Comparison of ENCODE assay signal across 25 cellular contexts in the genomic region with DNA sequence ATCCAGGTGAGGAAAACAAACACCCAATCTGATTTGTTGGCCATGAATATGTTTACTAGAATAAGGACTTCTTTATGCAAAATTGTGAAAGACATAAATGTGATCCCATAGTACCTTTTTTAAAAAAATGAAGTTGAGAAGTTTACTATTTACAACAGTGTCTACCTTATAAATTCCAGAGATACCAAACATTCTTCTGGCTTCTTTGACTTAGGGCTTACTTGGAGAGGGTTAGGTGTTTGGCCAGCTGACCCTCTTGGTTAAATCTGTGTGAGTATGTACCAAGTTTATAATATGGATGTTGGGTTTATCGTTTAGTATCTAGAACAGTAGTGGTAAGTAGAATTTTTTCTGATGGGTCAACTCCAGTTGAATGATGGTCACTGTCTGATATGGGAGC.
DNase-seq lines count a peak whose midpoint lies in the region; ATAC-seq and TF ChIP-seq lines count a peak whose summit lies in the region.
"Had no signal": no experiment of that assay in that cellular context is flagged by ENCODE, and none has a peak within 500 bp of the region (broad histone marks: within the 10 kb centered on the region; RNA-seq: fewer than 3 reads in every experiment).

No MANE protein-coding gene starts in this region.

- no peaks in the 10 kb centered on the region for H3K36me3 ChIP-seq in GM23338 (ENCODE audit: insufficient read depth)
- H3K36me3 ChIP-seq in left lung: peaks cover 0 to 97% of the 10 kb centered on the region in 2 donors
- H3K36me3 ChIP-seq: MG63 had no signal

- no peaks in the 10 kb centered on the region for H3K79me2 ChIP-seq in GM23338 (replicated peaks; ENCODE audit: insufficient read depth)

- POLR2A ChIA-PET in CD4-positive, alpha-beta T cell (lab: Charles Lee): no interaction called here

- H3K4me3 ChIP-seq in GM23338 (no peak overlapping the region), left lung (no peak overlapping the region)
- H3K4me3 ChIP-seq: BLaER1, MG63 had no signal

- H3K4me2 ChIP-seq in GM23338: no peak overlapping the region
- H3K4me2 ChIP-seq: BLaER1 had no signal

- CTCF ChIA-PET in CD4-positive, alpha-beta T cell (lab: Charles Lee): interaction anchor here (1.5 kb wide), 1 partner anchor 20 kb away, joined by 5 read pairs; no protein-coding TSS in a partner anchor

- H3K27ac ChIP-seq in CD4-positive, alpha-beta T cell (ENCODE audit: low read depth, low read length): no peak overlapping the region
- no peak overlapping the region for H3K27ac ChIP-seq in GM23338 (ENCODE audit: low read depth)
- H3K27ac ChIP-seq in left lung: no peak overlapping the region
- H3K27ac ChIP-seq: BLaER1 had no signal

- ATAC-seq in CD4-positive, alpha-beta T cell (ENCODE audit: poor library complexity): no peak
- ATAC-seq in GM23338 (peak; percentile 60; the same call in 2 of the 3 replicates), T-helper 17 cell (no peak), left lung (peak; percentile 63), GM18867 (IDR thresholded peaks at IDR 0.05; ENCODE audit: unreplicated experiment) (no peak)
- ATAC-seq: HepG2 had no signal

- H3K9me3 ChIP-seq in CD4-positive, alpha-beta T cell (ENCODE audit: control insufficient read depth, low read length): no peaks in the 10 kb centered on the region
- H3K9me3 ChIP-seq in T-helper 17 cell (ENCODE audit: control insufficient read depth, low read length, poor library complexity, severe bottlenecking) (no peaks in the 10 kb centered on the region), left lung (no peaks in the 10 kb centered on the region)
- H3K9me3 ChIP-seq: BLaER1, MG63 had no signal

- H3K27me3 Mint-ChIP-seq in CD4-positive, alpha-beta T cell: no peaks in the 10 kb centered on the region
- H3K27me3 Mint-ChIP-seq in GM23338 (ENCODE audit: insufficient read depth, low read depth, poor library complexity) (no peaks in the 10 kb centered on the region), T-helper 17 cell (no peaks in the 10 kb centered on the region)
- H3K27me3 Mint-ChIP-seq: CD8-positive, alpha-beta memory T cell had no signal

- H3K4me1 ChIP-seq in GM23338 (ENCODE audit: insufficient read depth) (peaks cover 3% of the 10 kb centered on the region; the same call in 1 of the 2 replicates), left lung (no peaks in the 10 kb centered on the region)
- H3K4me1 ChIP-seq: BLaER1 had no signal

- H3K4me1 Mint-ChIP-seq in CD4-positive, alpha-beta T cell (ENCODE audit: low read depth): no peaks in the 10 kb centered on the region
- H3K4me1 Mint-ChIP-seq in GM23338: peaks cover 6% of the 10 kb centered on the region; the same call in 2 of the 3 replicates
- H3K4me1 Mint-ChIP-seq in T-helper 17 cell: no peaks in the 10 kb centered on the region
- H3K4me1 Mint-ChIP-seq: CD8-positive, alpha-beta memory T cell had no signal

- no peak for TF ChIP-seq CTCF in CD4-positive, alpha-beta T cell (IDR thresholded peaks at IDR 0.05)
- no peak for TF ChIP-seq CTCF in GM23338 (conservative IDR thresholded peaks at IDR 0.05; ENCODE audit: low read depth in 2 of 2)
- no peak for TF ChIP-seq CTCF in left lung (IDR thresholded peaks at IDR 0.05)

- intact Hi-C loops in CD4-positive, alpha-beta T cell (cut with DNase I, micrococcal nuclease): no loop called here
- intact Hi-C loops in left lung (cut with DNase I): no loop called here

- no peaks in the 10 kb centered on the region for H3K27me3 ChIP-seq in CD4-positive, alpha-beta T cell (ENCODE audit: control insufficient read depth, insufficient read depth, low read length)
- H3K27me3 ChIP-seq in GM23338 (ENCODE audit: insufficient read depth) (no peaks in the 10 kb centered on the region), left lung (no peaks in the 10 kb centered on the region)
- H3K27me3 ChIP-seq: BLaER1, MG63 had no signal

- H4K20me1 ChIP-seq in GM23338 (replicated peaks; ENCODE audit: insufficient read depth): no peaks in the 10 kb centered on the region
- H4K20me1 ChIP-seq: BLaER1 had no signal

- DNase-seq in CD4-positive, alpha-beta T cell: no peak
- DNase-seq in GM23338 (ENCODE audit: low spot score) (peak; percentile 47), T-helper 17 cell (no peak), left lung (no peak), DMS153 treated with DMSO at 0.1 percent for 48 hours (lab: John Stamatoyannopoulos, UW; ENCODE audit: unreplicated experiment) (no peak), inferior parietal cortex (ENCODE audit: extremely low spot score) (no peak), HT-29 (ENCODE audit: low spot score) (no peak)
- DNase-seq: Calu3; CD8-positive, alpha-beta memory T cell; DMS153; H7; KBM-7; MG63; NCI-H1105 treated with DMSO at 0.1 percent for 48 hours; NCI-H146; NCI-H1930; NCI-H2107; NCI-H446; NCI-H524 treated with DMSO at 0.1 percent for 48 hours; NCI-H774; RPMI8226; SHP77 had no signal

- H2AFZ ChIP-seq in GM23338: no peak overlapping the region

- H3F3A ChIP-seq in GM23338 (replicated peaks; ENCODE audit: low read depth): no peaks in the 10 kb centered on the region

- H3K27ac Mint-ChIP-seq in CD4-positive, alpha-beta T cell: peak overlapping the region; percentile 33
- H3K27ac Mint-ChIP-seq in GM23338 (no peak overlapping the region), T-helper 17 cell (peak overlapping the region; percentile 68)

- no peaks in the 10 kb centered on the region; the same call in 1 of the 2 replicates for H3K9me2 ChIP-seq in GM23338 (ENCODE audit: insufficient read depth)

- H3K36me3 Mint-ChIP-seq in CD4-positive, alpha-beta T cell (ENCODE audit: low read depth): peaks cover 90% of the 10 kb centered on the region
- no peaks in the 10 kb centered on the region for H3K36me3 Mint-ChIP-seq in GM23338 (ENCODE audit: low read depth)
- peaks cover 7% of the 10 kb centered on the region for H3K36me3 Mint-ChIP-seq in T-helper 17 cell (ENCODE audit: low read depth)

- H3K4me3 Mint-ChIP-seq in CD4-positive, alpha-beta T cell: no peak overlapping the region
- H3K4me3 Mint-ChIP-seq in GM23338 (no peak overlapping the region), T-helper 17 cell (no peak overlapping the region)
- H3K4me3 Mint-ChIP-seq: CD8-positive, alpha-beta memory T cell had no signal

- H3K9me3 Mint-ChIP-seq in CD4-positive, alpha-beta T cell: no peaks in the 10 kb centered on the region
- H3K9me3 Mint-ChIP-seq in GM23338: no peaks in the 10 kb centered on the region
- H3K9me3 Mint-ChIP-seq: CD8-positive, alpha-beta memory T cell had no signal

TF ChIP-seq in GM23338, 12 proteins besides CTCF, POLR2A, EP300 and RAD21 (continues in another document):
- TF ChIP-seq ETS1 (IDR thresholded peaks at IDR 0.05) (no peak), ZNF114 (CRISPR knock-in tag; IDR thresholded peaks at IDR 0.05) (no peak), NANOG (IDR thresholded peaks at IDR 0.05; ENCODE audit: borderline replicate concordance) (no peak), EZH2phosphoT487 (IDR thresholded peaks at IDR 0.05; ENCODE audit: unreplicated experiment) (no peak), POLR2AphosphoS5 (IDR thresholded peaks at IDR 0.05; ENCODE audit: low read depth) (no peak), CREB1 (CRISPR knock-in tag; IDR thresholded peaks at IDR 0.05; ENCODE audit: low read depth) (no peak), JUNB (IDR thresholded peaks at IDR 0.05; ENCODE audit: unreplicated experiment) (no peak)

Comparison
In these comparisons a context has a peak if more than half of its experiments do, and no peak if none do; other contexts are left out.
1. ATAC-seq: peak in GM23338 (single experiment) and left lung (single experiment); none in CD4-positive, alpha-beta T cell (single experiment), T-helper 17 cell (single experiment) and GM18867 (single experiment).